In genomic region chr20:51753220-51753619, GRCh38 we compare ENCODE assay signal across 4 cellular contexts. TPM values are rescaled to one million over a fixed set of nuclear protein-coding genes. Genes with fewer than 3 reads are reported as not detected.
"Had no signal": no experiment of that assay in that cellular context is flagged by ENCODE, and none has a peak within 500 bp of the region (broad histone marks: within the 10 kb centered on the region; RNA-seq: fewer than 3 reads in every experiment).

No MANE protein-coding gene starts in this region.

RNA-seq across cellular contexts. Expression of gene ATP9A, which starts 15.0 kb away (rescaled TPM):
- polyA plus RNA-seq: naive thymus-derived CD4-positive, alpha-beta T cell had no signal

RNA-seq across cellular contexts. Expression of gene SALL4, which starts 49.1 kb away (rescaled TPM):
- total RNA-seq: activated CD4-positive, alpha-beta memory T cell treated with anti-CD3 and anti-CD28 coated beads, Interleukin-2, amount 10 ng/mL, durations not matched to agents 7 days and 5 days; psoas muscle; thoracic aorta had no signal
- polyA plus RNA-seq: naive thymus-derived CD4-positive, alpha-beta T cell; psoas muscle had no signal
